16 cellular contexts compared by ENCODE assay signal in the genomic region with DNA sequence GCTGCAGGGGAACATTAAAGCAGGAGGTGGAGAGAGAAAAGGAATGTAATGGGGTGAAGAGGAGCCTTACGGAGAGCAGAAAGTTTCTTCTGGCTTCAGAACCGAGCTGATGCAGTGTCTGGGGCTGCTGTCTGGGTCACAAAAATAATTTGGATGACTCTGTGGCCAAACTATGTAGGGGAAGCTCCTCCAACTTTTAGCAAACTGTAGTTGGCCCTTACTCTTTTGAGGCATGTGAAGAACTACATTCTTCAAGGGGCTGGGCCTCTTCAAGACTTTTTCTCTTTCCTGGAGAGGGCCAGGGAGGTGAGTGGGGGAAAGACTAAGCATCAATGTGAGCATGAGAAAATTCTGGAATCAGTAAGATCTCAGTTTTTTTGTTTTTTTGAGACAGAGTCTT. TPM values are rescaled to one million over a fixed set of nuclear protein-coding genes. Genes with fewer than 3 reads are reported as not detected.
DNase-seq lines count a peak whose midpoint lies in the region; ATAC-seq and TF ChIP-seq lines count a peak whose summit lies in the region.
"Had no signal": no experiment of that assay in that cellular context is flagged by ENCODE, and none has a peak within 500 bp of the region (broad histone marks: within the 10 kb centered on the region; RNA-seq: fewer than 3 reads in every experiment).

No MANE protein-coding gene starts in this region.

- no peak for TF ChIP-seq CTCF in brain microvascular endothelial cell (IDR thresholded peaks at IDR 0.05; ENCODE audit: low read depth, low read length, missing control alignments)

- H3K27ac ChIP-seq in brain microvascular endothelial cell (peak overlapping the region; percentile 76), skin epidermis (peak overlapping the region in 11 of 21 experiments; percentile 25 to 75 (median 47))

- H3K4me3 Mint-ChIP-seq in immature natural killer cell = no peak overlapping the region
- H3K4me3 Mint-ChIP-seq: activated naive CD8-positive, alpha-beta T cell treated with anti-CD3 and anti-CD28 coated beads for 36 hours; CD4-positive, alpha-beta memory T cell had no signal

- no peaks in the 10 kb centered on the region for H3K9me3 Mint-ChIP-seq in immature natural killer cell
- H3K9me3 Mint-ChIP-seq: activated naive CD8-positive, alpha-beta T cell treated with anti-CD3 and anti-CD28 coated beads for 36 hours had no signal

- H3K27me3 Mint-ChIP-seq in immature natural killer cell (ENCODE audit: low read depth in 3 of 3) = peaks cover 0 to 6% (median 0%) of the 10 kb centered on the region in 3 donors
- H3K27me3 Mint-ChIP-seq: activated naive CD8-positive, alpha-beta T cell treated with anti-CD3 and anti-CD28 coated beads for 36 hours had no signal

- H3K36me3 ChIP-seq in brain microvascular endothelial cell (replicated peaks) = no peaks in the 10 kb centered on the region

- in situ Hi-C loops in brain microvascular endothelial cell (cut with HindIII; ENCODE audit: low pct_ligation_motif_present, low sequenced_read_pairs) = no loop called here

- DNase-seq in GM03348 (ENCODE audit: low spot score) (peak; percentile 72), brain microvascular endothelial cell (peak; percentile 79), iris pigment epithelial cell (ENCODE audit: low read depth) (peak; percentile 71), GOT3 (lab: John Stamatoyannopoulos, UW) (no peak), immature natural killer cell (no peak), SHP77 (lab: John Stamatoyannopoulos, UW) (no peak)
- DNase-seq: activated CD8-positive, alpha-beta memory T cell treated with anti-CD3 and anti-CD28 coated beads, Interleukin-2, amount 50 U/mL, for 4 hours; CD4-positive, alpha-beta memory T cell; GF-D8; NCI-H2081 treated with DMSO at 0.1 percent for 48 hours; occipital lobe; stimulated activated CD4-positive, alpha-beta T cell treated with anti-CD3 and anti-CD28 coated beads, Interleukin-4, amount 100 ng/mL, for 1 hour; stimulated activated naive CD4-positive, alpha-beta T cell treated with Interleukin-2 at 50 U/mL for 16 hours had no signal

- peaks cover 2 to 6% of the 10 kb centered on the region in 2 donors for H3K4me1 Mint-ChIP-seq in immature natural killer cell
- H3K4me1 Mint-ChIP-seq: CD4-positive, alpha-beta memory T cell had no signal

- H3K36me3 Mint-ChIP-seq in immature natural killer cell = peaks cover 5 to 10% (median 9%) of the 10 kb centered on the region in 3 donors

- ATAC-seq in HG02588 (IDR thresholded peaks at IDR 0.05; ENCODE audit: unreplicated experiment) = no peak

- H3K27me3 ChIP-seq in brain microvascular endothelial cell (replicated peaks) = no peaks in the 10 kb centered on the region

- no peak overlapping the region for H3K4me3 ChIP-seq in brain microvascular endothelial cell (ENCODE audit: low read depth, low read length)
- H3K4me3 ChIP-seq in skin epidermis = no peak overlapping the region

- H3K27ac Mint-ChIP-seq in immature natural killer cell = no peak overlapping the region
- H3K27ac Mint-ChIP-seq: activated naive CD8-positive, alpha-beta T cell treated with anti-CD3 and anti-CD28 coated beads for 36 hours; CD4-positive, alpha-beta memory T cell had no signal

RNA-seq across cellular contexts. Expression of a gene that starts 31.9 kb away (rescaled TPM):
- 10 to 100 TPM in 1 of 3 donors, 1 to 10 TPM in 2; 5.1 to 34.4 (median 9.8) TPM for polyA plus RNA-seq in immature natural killer cell

RNA-seq across cellular contexts. Expression of a gene that starts 39.8 kb away (rescaled TPM):
- polyA plus RNA-seq in immature natural killer cell = 100 to 1,000 TPM; 112 to 145 (median 113) TPM

RNA-seq across cellular contexts. Expression of a gene that starts 53.1 kb away (rescaled TPM):
- polyA plus RNA-seq in immature natural killer cell = 100 to 1,000 TPM; 124 to 148 (median 129) TPM

Comparison
In these comparisons a context has a peak if more than half of its experiments do, and no peak if none do; other contexts are left out.
1. DNase-seq: peak in GM03348 (single experiment), brain microvascular endothelial cell (single experiment) and iris pigment epithelial cell (single experiment); none in GOT3 (single experiment), immature natural killer cell (0 of 3) and SHP77 (0 of 2).